ENCODE assay signal across 1 cellular context in the genomic region with DNA sequence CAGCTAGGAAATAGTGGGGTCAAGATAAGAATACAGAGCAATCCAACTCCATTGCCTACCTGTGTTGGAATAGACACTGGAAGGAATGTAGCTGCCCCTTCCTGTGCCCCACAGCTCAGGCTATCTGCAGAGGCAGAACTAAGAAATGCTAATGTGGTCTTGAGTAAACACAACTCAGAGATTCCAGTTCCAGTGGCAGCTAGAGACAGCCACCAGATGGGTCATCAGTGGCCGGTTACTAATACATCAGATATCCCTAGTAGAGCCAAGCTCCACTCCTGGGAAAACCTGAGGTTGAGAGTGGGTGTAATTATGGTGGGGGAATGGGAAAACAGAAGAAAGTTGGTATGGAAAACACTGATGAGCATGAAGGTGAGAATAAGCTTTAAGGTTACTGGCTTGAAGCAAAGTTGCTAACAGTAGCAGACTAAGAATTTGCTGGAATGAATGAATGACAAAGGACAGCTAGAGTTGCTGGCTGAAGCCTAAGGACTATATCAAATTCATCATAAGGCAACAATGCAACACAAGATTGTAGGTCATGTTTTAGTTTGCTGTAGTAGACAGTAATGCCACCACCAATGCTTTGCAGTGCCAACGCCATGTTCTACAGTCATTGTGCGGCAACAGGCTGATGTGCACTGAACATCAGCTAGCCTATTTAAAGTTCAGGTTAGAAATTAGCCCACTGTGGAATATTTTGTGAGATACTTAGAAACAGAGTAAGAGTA.
TF ChIP-seq lines count a peak whose summit lies in the region.

No MANE protein-coding gene starts in this region.

TF ChIP-seq in K562, 482 proteins besides CTCF, POLR2A, EP300 and RAD21:
- no peak for TF ChIP-seq SPI1 (IDR thresholded peaks at IDR 0.05; ENCODE audit: borderline replicate concordance, low read depth, low read length)
- TF ChIP-seq ZNF507 (tag; conservative IDR thresholded peaks at IDR 0.05) = no peak
- peak; percentile 63; the same call in 1 of the 2 replicates for TF ChIP-seq ZBTB9 (CRISPR knock-in tag; IDR thresholded peaks at IDR 0.05)
- TF ChIP-seq FOSL1 (tag; conservative IDR thresholded peaks at IDR 0.05) = peak; percentile 70
- TF ChIP-seq GABPB2 (CRISPR knock-in tag; conservative IDR thresholded peaks at IDR 0.05) = no peak
- 0 out of 2 replicates have a peak, but pooled peaks have one; percentile 9 for TF ChIP-seq CBFA2T3 (IDR thresholded peaks at IDR 0.05)
- TF ChIP-seq ATF1 (CRISPR knock-in tag; IDR thresholded peaks at IDR 0.05) = no peak
- no peak for TF ChIP-seq ATF1 (tag; IDR thresholded peaks at IDR 0.05)
- no peak for TF ChIP-seq ZBTB43 (CRISPR knock-in tag; IDR thresholded peaks at IDR 0.05)
- TF ChIP-seq CBX8 (IDR thresholded peaks at IDR 0.05; ENCODE audit: borderline replicate concordance, extremely low read depth, low read depth, low read length, poor library complexity, severe bottlenecking) = no peak
- TF ChIP-seq MAZ (CRISPR knock-in tag; conservative IDR thresholded peaks at IDR 0.05 in 1 of 2, IDR thresholded peaks at IDR 0.05 in 1 of 2) = no peak
- TF ChIP-seq PTRF (tag; IDR thresholded peaks at IDR 0.05) = no peak
- no peak for TF ChIP-seq PHF20 (IDR thresholded peaks at IDR 0.05; ENCODE audit: partially characterized antibody)
- no peak for TF ChIP-seq ZBTB1 (CRISPR knock-in tag; IDR thresholded peaks at IDR 0.05; ENCODE audit: borderline replicate concordance, low read depth)
- TF ChIP-seq HMGXB4 (CRISPR knock-in tag; IDR thresholded peaks at IDR 0.05) = no peak
- TF ChIP-seq SMARCA5 (IDR thresholded peaks at IDR 0.05) = no peak
- no peak for TF ChIP-seq MYNN (IDR thresholded peaks at IDR 0.05)
- no peak for TF ChIP-seq MYNN (CRISPR knock-in tag; IDR thresholded peaks at IDR 0.05)
- TF ChIP-seq XRCC3 (IDR thresholded peaks at IDR 0.05) = no peak
- TF ChIP-seq HMBOX1 (IDR thresholded peaks at IDR 0.05) = peak; percentile 47; the same call in 1 of the 2 replicates
- TF ChIP-seq PTBP1 (IDR thresholded peaks at IDR 0.05; ENCODE audit: low read depth, low read length) = no peak
- no peak for TF ChIP-seq FUS (optimal IDR thresholded peaks at IDR 0.05; ENCODE audit: low read depth, low read length)
- TF ChIP-seq MYBL2 (IDR thresholded peaks at IDR 0.05; ENCODE audit: low read depth) = no peak
- no peak for TF ChIP-seq MYBL2 (CRISPR knock-in tag; IDR thresholded peaks at IDR 0.05; ENCODE audit: borderline replicate concordance)
- TF ChIP-seq ARID1B (IDR thresholded peaks at IDR 0.05) = 0 out of 2 replicates have a peak, but pooled peaks have one; percentile 18
- TF ChIP-seq CHD7 (IDR thresholded peaks at IDR 0.05; ENCODE audit: low read depth, low read length) = no peak
- TF ChIP-seq TBP (optimal IDR thresholded peaks at IDR 0.05; ENCODE audit: low read depth, low read length) = no peak
- TF ChIP-seq IRF1 (CRISPR knock-in tag; IDR thresholded peaks at IDR 0.05; ENCODE audit: borderline replicate concordance) = no peak
- peak in 1 of 2 experiments; percentile 53; a peak in 2 of 4 replicates for TF ChIP-seq FOXA3 (CRISPR knock-in tag; conservative IDR thresholded peaks at IDR 0.05 in 1 of 2, IDR thresholded peaks at IDR 0.05 in 1 of 2)
- no peak for TF ChIP-seq NEUROD1 (IDR thresholded peaks at IDR 0.05; ENCODE audit: borderline replicate concordance, low read depth, low read length, partially characterized antibody)
TF ChIP-seq in K562: peak in this region for 6.
